In the genomic region with DNA sequence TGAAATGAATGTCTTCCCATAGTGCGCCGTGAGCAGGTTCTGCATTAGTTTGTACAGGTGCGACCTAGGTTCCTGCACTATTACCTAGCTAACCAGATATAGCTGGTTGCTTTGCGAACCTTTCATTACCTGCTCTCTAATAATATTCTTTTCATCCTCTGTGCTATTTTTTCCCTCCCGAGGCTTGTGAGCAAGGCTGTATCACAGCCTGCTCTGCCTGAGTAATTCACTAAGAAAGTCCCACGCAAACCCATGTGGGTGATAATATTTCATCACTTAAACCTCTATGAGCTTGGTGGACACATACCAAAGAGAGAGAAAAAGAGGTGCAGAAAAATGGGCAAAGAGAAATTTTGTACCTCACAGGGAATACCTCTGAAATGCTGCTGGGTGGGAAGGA, we compare ENCODE assay signal across 26 cellular contexts. TPM values are rescaled to one million over a fixed set of nuclear protein-coding genes. Genes with fewer than 3 reads are reported as not detected.
DNase-seq lines count a peak whose midpoint lies in the region; ATAC-seq and TF ChIP-seq lines count a peak whose summit lies in the region.
"Had no signal": no experiment of that assay in that cellular context is flagged by ENCODE, and none has a peak within 500 bp of the region (broad histone marks: within the 10 kb centered on the region; RNA-seq: fewer than 3 reads in every experiment).

No MANE protein-coding gene starts in this region.

- H3K4me3 ChIP-seq in OCI-LY3 (ENCODE audit: low read length) (peak overlapping the region; percentile 52; the same call in 1 of the 2 replicates), mammary epithelial cell (replicated peaks in 1 of 3; ENCODE audit: insufficient read depth in 1 of 3, low read depth in 2 of 3, low read length in 3 of 3) (no peak overlapping the region), thoracic aorta (peak overlapping the region; percentile 72)
- H3K4me3 ChIP-seq: GM23338, PC-9, prostate gland, tibial nerve had no signal

- H3K27me3 ChIP-seq in OCI-LY3 (ENCODE audit: low read depth, low read length) = no peaks in the 10 kb centered on the region
- no peaks in the 10 kb centered on the region for H3K27me3 ChIP-seq in mammary epithelial cell (ENCODE audit: insufficient read depth, low read length)
- no peaks in the 10 kb centered on the region for H3K27me3 ChIP-seq in thoracic aorta (replicated peaks; ENCODE audit: insufficient read depth)

- H3K79me2 ChIP-seq in OCI-LY3 (ENCODE audit: low read length) = no peaks in the 10 kb centered on the region
- H3K79me2 ChIP-seq in mammary epithelial cell (ENCODE audit: insufficient read depth, low read length) = peaks cover 100% of the 10 kb centered on the region

- H3K9ac ChIP-seq in OCI-LY3 (ENCODE audit: low read length) (no peak overlapping the region), mammary epithelial cell (ENCODE audit: insufficient read depth, low read length) (peak overlapping the region; percentile 7)

- intact Hi-C loops in mammary epithelial cell (cut with micrococcal nuclease) = no loop called here

- peak overlapping the region; percentile 69 for H3K27ac ChIP-seq in OCI-LY3 (ENCODE audit: low read length)
- peak overlapping the region; percentile 87 for H3K27ac ChIP-seq in mammary epithelial cell (ENCODE audit: insufficient read depth, low read depth, low read length)
- peak overlapping the region; percentile 86 to 88 for H3K27ac ChIP-seq in thoracic aorta
- H3K27ac ChIP-seq: PC-9, prostate gland had no signal

- in situ Hi-C loops in mammary epithelial cell (cut with MboI; ENCODE audit: low sequenced_read_pairs in 2 of 2) = loop anchor here in 1 of 2 donors (10.0 kb wide), 1 partner anchor 580 kb away; no protein-coding TSS in a partner anchor

- BruUV-seq in mammary epithelial cell (replicated peaks; lab: Mats Ljungman, UMichigan) = no TSS peak

- H4K20me1 ChIP-seq in OCI-LY3 (ENCODE audit: insufficient read depth, low read length) (no peaks in the 10 kb centered on the region), mammary epithelial cell (ENCODE audit: insufficient read depth, low read length) (no peaks in the 10 kb centered on the region)

- H3K4me1 ChIP-seq in OCI-LY3 (ENCODE audit: low read length) (peaks cover 41% of the 10 kb centered on the region), mammary epithelial cell (ENCODE audit: insufficient read depth, low read length) (peaks cover 29% of the 10 kb centered on the region), thoracic aorta (ENCODE audit: control insufficient read depth in 1 of 2, low read depth in 2 of 2) (peaks cover 27 to 64% of the 10 kb centered on the region in 2 donors)
- H3K4me1 ChIP-seq: prostate gland had no signal

- no peak for TF ChIP-seq CTCF in OCI-LY3 (IDR thresholded peaks at IDR 0.05; ENCODE audit: low read depth, low read length)
- TF ChIP-seq CTCF in mammary epithelial cell (conservative IDR thresholded peaks at IDR 0.05 in 1 of 2, IDR thresholded peaks at IDR 0.05 in 1 of 2; ENCODE audit: extremely low read depth in 1 of 2, insufficient read depth in 1 of 2, low read depth in 1 of 2, low read length in 2 of 2) = no peak
- TF ChIP-seq CTCF in thoracic aorta (IDR thresholded peaks at IDR 0.05) = no peak

- H3K4me2 ChIP-seq in OCI-LY3 (ENCODE audit: low read length) = peak overlapping the region; percentile 70
- no peak overlapping the region for H3K4me2 ChIP-seq in mammary epithelial cell (ENCODE audit: insufficient read depth, low read depth, low read length)
- H3K4me2 ChIP-seq: GM23338, PC-9 had no signal

- ATAC-seq in thoracic aorta (ENCODE audit: insufficient number of reproducible peaks, low FRiP score, low read depth) (no peak), GM21390 (IDR thresholded peaks at IDR 0.05; ENCODE audit: unreplicated experiment) (no peak)
- no peak for ATAC-seq in activated CD4-positive, CD25-positive, alpha-beta regulatory T cell treated with anti-CD3 and anti-CD28 coated beads, Interleukin-2, amount 50 U/mL, for 24 hours
- ATAC-seq: activated T-cell treated with anti-CD3 and anti-CD28 coated beads, Interleukin-2, amount 50 U/mL, for 4 hours; esophagus mucosa; GM23338; stimulated activated naive CD8-positive, alpha-beta T cell treated with anti-CD3 and anti-CD28 coated beads, Interleukin-15, Interleukin-2, amounts not matched to agents 100 U/mL and 50 U/mL, for 24 hours had no signal

- H3K36me3 ChIP-seq in OCI-LY3 (replicated peaks; ENCODE audit: low read depth, low read length) (no peaks in the 10 kb centered on the region), mammary epithelial cell (ENCODE audit: insufficient read depth, low read length) (peaks cover 75% of the 10 kb centered on the region), thoracic aorta (peaks cover 7% of the 10 kb centered on the region)
- H3K36me3 ChIP-seq: prostate gland had no signal

- dilution Hi-C loops in mammary epithelial cell (cut with HindIII; ENCODE audit: low sequenced_read_pairs) = no loop called here

- no peak overlapping the region for H2AFZ ChIP-seq in OCI-LY3 (ENCODE audit: low read depth, low read length)
- H2AFZ ChIP-seq in mammary epithelial cell (ENCODE audit: low read depth, low read length) = no peak overlapping the region
- H2AFZ ChIP-seq: GM23338, PC-9 had no signal

- no peak for DNase-seq in mammary epithelial cell
- peak; percentile 37 for DNase-seq in kidney glomerular epithelial cell (lab: John Stamatoyannopoulos, UW)
- no peak for DNase-seq in thoracic aorta (ENCODE audit: low spot score)
- DNase-seq in NCI-H510A treated with DMSO at 0.1 percent for 48 hours (lab: John Stamatoyannopoulos, UW) = no peak
- DNase-seq in stimulated activated CD4-positive, alpha-beta T cell treated with anti-CD3 and anti-CD28 coated beads, Interleukin-4, amount 100 ng/mL, for 1 hour = no peak
- DNase-seq: activated CD8-positive, alpha-beta memory T cell treated with anti-CD3 and anti-CD28 coated beads for 24 hours; activated naive CD4-positive, alpha-beta T cell treated with Interleukin-2 at 50 U/mL for 16 hours; activated T-cell treated with anti-CD3 and anti-CD28 coated beads, Interleukin-2, amount 50 U/mL, for 4 hours; amniotic stem cell; CD4-positive, alpha-beta memory T cell; effector CD4-positive, alpha-beta T cell; left cardiac atrium; NCI-H1092 treated with DMSO at 0.1 percent for 48 hours; NCI-H2081; PC-9; small intestine; stimulated activated CD4-positive, alpha-beta T cell treated with anti-CD3 and anti-CD28 coated beads, Interleukin-2, amount 100 ng/mL, for 48 hours; stimulated activated naive CD8-positive, alpha-beta T cell treated with anti-CD3 and anti-CD28 coated beads, Interleukin-15, Interleukin-2, amounts not matched to agents 100 U/mL and 50 U/mL, for 24 hours; T-helper 1 cell had no signal

- 95% methylated on average over 6 of the region's 6 CpGs for WGBS in mammary epithelial cell (ENCODE audit: low coverage, missing lambda C conversion rate)

- CTCF ChIA-PET in mammary epithelial cell (lab: Charles Lee; ENCODE audit: low non-redundant PET) = interaction anchor here (0.6 to 0.8 kb wide), 2 partner anchors 10 to 931 kb away, joined by 3 to 4 read pairs; no protein-coding TSS in a partner anchor

- H3K9me3 ChIP-seq in OCI-LY3 (ENCODE audit: insufficient read depth, low read length) (no peaks in the 10 kb centered on the region), mammary epithelial cell (replicated peaks; ENCODE audit: insufficient read depth, low read length) (no peaks in the 10 kb centered on the region), thoracic aorta (no peaks in the 10 kb centered on the region)
- H3K9me3 ChIP-seq: prostate gland, tibial nerve had no signal

RNA-seq across cellular contexts. Expression of a gene that starts 8.4 kb away (rescaled TPM):
- total RNA-seq in mammary epithelial cell (100 to 1,000 TPM in 1 of 2 donors, 10 to 100 TPM in 1; 58.8 to 147 TPM), thoracic aorta (10 to 100 TPM; 24.0 to 44.8 TPM)
- polyA plus RNA-seq in mammary epithelial cell = 58.2 TPM
- 180 TPM for polyA minus RNA-seq in mammary epithelial cell
- polyA plus RNA-seq: CD4-positive, alpha-beta memory T cell had no signal

Comparison
In these comparisons a context has a peak if more than half of its experiments do, and no peak if none do; other contexts are left out.
1. H3K4me3 ChIP-seq: peak in OCI-LY3 (single experiment) and thoracic aorta (single experiment); none in mammary epithelial cell (0 of 3).
2. Peak in every context shown above with its lines, with median percentiles within 50 percentile points of each other: H3K27ac ChIP-seq.